Comparison of ENCODE assay signal across 8 cellular contexts in genomic region chr2:239280296-239281017, GRCh38.
DNase-seq lines count a peak whose midpoint lies in the region; ATAC-seq and TF ChIP-seq lines count a peak whose summit lies in the region.
"Not testable (repeated sequence)": the region's sequence is repeated elsewhere in the genome, so short reads cannot be mapped to it uniquely, and the experiment has no call there.

No MANE protein-coding gene starts in this region.

- not testable (repeated sequence) for H3K27ac Mint-ChIP-seq in Calu3 (ENCODE audit: unreplicated experiment); activated T-helper 17 cell treated with anti-CD3 and anti-CD28 coated beads, Interleukin-2, amount 50 U/mL, for 72 hours

- TF ChIP-seq CTCF in Calu3 (IDR thresholded peaks at IDR 0.05; ENCODE audit: unreplicated experiment); epithelial cell of esophagus (IDR thresholded peaks at IDR 0.05; ENCODE audit: insufficient read depth, low read depth, low read length, missing control alignments); gastrocnemius medialis (IDR thresholded peaks at IDR 0.05 in 4 of 5, conservative IDR thresholded peaks at IDR 0.05 in 1 of 5); upper lobe of right lung (IDR thresholded peaks at IDR 0.05): not testable (repeated sequence)

- in situ Hi-C loops in SK-MEL-5 (cut with HindIII; ENCODE audit: low pct_unique_long_range_greater_than_20kb, low sequenced_read_pairs); gastrocnemius medialis (cut with MboI; ENCODE audit: low sequenced_read_pairs in 4 of 4): not testable (repeated sequence)

- ATAC-seq in activated T-helper 17 cell treated with anti-CD3 and anti-CD28 coated beads, Interleukin-2, amount 50 U/mL, for 72 hours (replicated peaks), result peak; percentile 73
- peak; percentile 42 to 57 for ATAC-seq in gastrocnemius medialis
- ATAC-seq in upper lobe of right lung, result not testable (repeated sequence)

- H3K27me3 Mint-ChIP-seq in Calu3 (ENCODE audit: unreplicated experiment); activated T-helper 17 cell treated with anti-CD3 and anti-CD28 coated beads, Interleukin-2, amount 50 U/mL, for 72 hours: not testable (repeated sequence)

- peak; percentile 45 to 61 for TF ChIP-seq POLR2A in gastrocnemius medialis (IDR thresholded peaks at IDR 0.05)

- not testable (repeated sequence) for H3K36me3 ChIP-seq in MG63, gastrocnemius medialis, upper lobe of right lung

- H3K9me3 Mint-ChIP-seq in Calu3 (ENCODE audit: low read depth, unreplicated experiment); activated T-helper 17 cell treated with anti-CD3 and anti-CD28 coated beads, Interleukin-2, amount 50 U/mL, for 72 hours: not testable (repeated sequence)

- intact Hi-C loops in Calu3 (cut with micrococcal nuclease; ENCODE audit: unreplicated experiment); gastrocnemius medialis (cut with DNase I; ENCODE audit: low total_unique reads); upper lobe of right lung (cut with DNase I): not testable (repeated sequence)

- H3K4me1 ChIP-seq in gastrocnemius medialis (peaks cover 67 to 75% of the 10 kb centered on the region in 2 donors), upper lobe of right lung (peaks cover 21% of the 10 kb centered on the region)

- H3K4me3 Mint-ChIP-seq in Calu3 (ENCODE audit: low read depth, unreplicated experiment); activated T-helper 17 cell treated with anti-CD3 and anti-CD28 coated beads, Interleukin-2, amount 50 U/mL, for 72 hours: not testable (repeated sequence)

- H3K4me3 ChIP-seq in MG63; epithelial cell of esophagus (ENCODE audit: low read length); gastrocnemius medialis; upper lobe of right lung: not testable (repeated sequence)

- H3K27me3 ChIP-seq in MG63, gastrocnemius medialis, upper lobe of right lung: not testable (repeated sequence)

- peak overlapping the region; percentile 94 to 99 (median 98) for H3K27ac ChIP-seq in gastrocnemius medialis
- H3K27ac ChIP-seq in upper lobe of right lung, result not testable (repeated sequence)

- DNase-seq in Calu3 (peak; percentile 57), MG63 (peak; percentile 86), SK-MEL-5 (ENCODE audit: low read depth, low spot score) (peak; percentile 30), epithelial cell of esophagus (ENCODE audit: low read depth) (peak; percentile 81), iris pigment epithelial cell (ENCODE audit: low read depth) (peak; percentile 84), gastrocnemius medialis (peak; percentile 87 to 90), upper lobe of right lung (peak; percentile 56)

- not testable (repeated sequence) for H3K36me3 Mint-ChIP-seq in Calu3 (ENCODE audit: insufficient read depth, unreplicated experiment); activated T-helper 17 cell treated with anti-CD3 and anti-CD28 coated beads, Interleukin-2, amount 50 U/mL, for 72 hours (ENCODE audit: low read depth)

- not testable (repeated sequence) for H3K9me3 ChIP-seq in MG63, gastrocnemius medialis, upper lobe of right lung

- CTCF ChIA-PET in Calu3 (lab: Charles Lee), result interaction anchor here (0.6 kb wide), 1 partner anchor 11 kb away, joined by 3 read pairs; no protein-coding TSS in a partner anchor

- BruUV-seq in Calu3 (replicated peaks; lab: Mats Ljungman, UMichigan), result not testable (repeated sequence)

- not testable (repeated sequence) for H3K4me1 Mint-ChIP-seq in Calu3 (ENCODE audit: low read depth, unreplicated experiment)
- H3K4me1 Mint-ChIP-seq in activated T-helper 17 cell treated with anti-CD3 and anti-CD28 coated beads, Interleukin-2, amount 50 U/mL, for 72 hours, result peaks cover 14% of the 10 kb centered on the region

Comparison
In these comparisons a context has a peak if more than half of its experiments do, and no peak if none do; other contexts are left out.
1. DNase-seq: peak in every context shown above with its lines; median percentile 88 in gastrocnemius medialis; 86 in MG63; 84 in iris pigment epithelial cell; 81 in epithelial cell of esophagus; 57 in Calu3; 56 in upper lobe of right lung; 30 in SK-MEL-5.